ENCODE assay signal across 28 cellular contexts in genomic region chr2:11683966-11684365, GRCh38. TPM values are rescaled to one million over a fixed set of nuclear protein-coding genes. Genes with fewer than 3 reads are reported as not detected.
"Had no signal": no experiment of that assay in that cellular context is flagged by ENCODE, and none has a peak within 500 bp of the region (broad histone marks: within the 10 kb centered on the region; RNA-seq: fewer than 3 reads in every experiment).

No MANE protein-coding gene starts in this region.

- H3K9me3 ChIP-seq: MG63, SJCRH30, SK-N-SH had no signal

- H3K4me3 Mint-ChIP-seq: activated CD4-positive, alpha-beta memory T cell treated with anti-CD3 and anti-CD28 coated beads, Interleukin-2, amount 10 ng/mL, durations not matched to agents 7 days and 5 days; activated naive CD4-positive, alpha-beta T cell treated with anti-CD3 and anti-CD28 coated beads for 36 hours; activated naive CD8-positive, alpha-beta T cell; activated T-helper 17 cell treated with anti-CD3 and anti-CD28 coated beads, Interleukin-2, amount 50 U/mL, for 72 hours had no signal

- DNase-seq: activated CD4-positive, alpha-beta memory T cell treated with anti-CD3 and anti-CD28 coated beads, Interleukin-2, amount 10 ng/mL, durations not matched to agents 7 days and 5 days; activated CD4-positive, alpha-beta T cell treated with anti-CD3 and anti-CD28 coated beads, Interleukin-2, amount 50 U/mL, for 1 hour; activated CD4-positive, CD25-positive, alpha-beta regulatory T cell; activated gamma-delta T cell; activated naive CD4-positive, alpha-beta T cell treated with anti-CD3 and anti-CD28 coated beads for 36 hours; activated T-cell treated with anti-CD3 and anti-CD28 coated beads for 4 hours; activated T-cell treated with anti-CD3 and anti-CD28 coated beads, Interleukin-2, amount 50 U/mL, for 48 hours; amygdala; brain microvascular endothelial cell; MG63; MV-4-11; NCI-H1092 treated with DMSO at 0.1 percent for 48 hours; NCI-H1417 treated with DMSO at 0.1 percent for 48 hours; NCI-H187; NCI-H2081; NCI-H524 treated with DMSO at 0.1 percent for 48 hours; NCI-H774; NK-92 treated with Interleukin-12 subunit alpha and Interleukin-12 subunit beta, amount 100 ng/mL, for 24 hours; OCI-M1; SJCRH30; SK-N-SH; T-helper 1 cell had no signal

- H3K36me3 Mint-ChIP-seq: activated naive CD8-positive, alpha-beta T cell had no signal

- H3K9ac ChIP-seq: SK-N-SH had no signal

- H3K27me3 ChIP-seq: MG63 had no signal

- H3K4me3 ChIP-seq: MG63, SJCRH30 had no signal

- H3K9me3 Mint-ChIP-seq: activated CD4-positive, alpha-beta memory T cell treated with anti-CD3 and anti-CD28 coated beads, Interleukin-2, amount 10 ng/mL, durations not matched to agents 7 days and 5 days; activated naive CD4-positive, alpha-beta T cell treated with anti-CD3 and anti-CD28 coated beads for 36 hours; activated T-helper 17 cell treated with anti-CD3 and anti-CD28 coated beads, Interleukin-2, amount 50 U/mL, for 72 hours had no signal

- H3K36me3 ChIP-seq: brain microvascular endothelial cell, MG63, SJCRH30 had no signal

- H3K27ac Mint-ChIP-seq: activated CD4-positive, alpha-beta memory T cell treated with anti-CD3 and anti-CD28 coated beads, Interleukin-2, amount 10 ng/mL, durations not matched to agents 7 days and 5 days; activated naive CD4-positive, alpha-beta T cell treated with anti-CD3 and anti-CD28 coated beads for 36 hours; activated naive CD8-positive, alpha-beta T cell; activated T-helper 17 cell treated with anti-CD3 and anti-CD28 coated beads, Interleukin-2, amount 50 U/mL, for 72 hours had no signal

- H3K27ac ChIP-seq: brain microvascular endothelial cell, SJCRH30, VCaP had no signal

RNA-seq across cellular contexts. Expression of gene NTSR2, which starts 14.0 kb away (rescaled TPM):
- total RNA-seq: activated CD4-positive, alpha-beta memory T cell treated with anti-CD3 and anti-CD28 coated beads, Interleukin-2, amount 10 ng/mL, durations not matched to agents 7 days and 5 days; activated CD8-positive, alpha-beta memory T cell treated with anti-CD3 and anti-CD28 coated beads for 36 hours; activated naive CD4-positive, alpha-beta T cell treated with anti-CD3 and anti-CD28 coated beads for 36 hours; activated T-helper 17 cell treated with anti-CD3 and anti-CD28 coated beads, Interleukin-2, amount 50 U/mL, for 72 hours; Right ventricle myocardium inferior; SJCRH30; T-helper 2 cell treated with Interferon-gamma antibody and Interleukin-4, amounts not matched to agents 100 ng/mL and 5 ng/mL, for 36 hours had no signal
